In the genomic region with DNA sequence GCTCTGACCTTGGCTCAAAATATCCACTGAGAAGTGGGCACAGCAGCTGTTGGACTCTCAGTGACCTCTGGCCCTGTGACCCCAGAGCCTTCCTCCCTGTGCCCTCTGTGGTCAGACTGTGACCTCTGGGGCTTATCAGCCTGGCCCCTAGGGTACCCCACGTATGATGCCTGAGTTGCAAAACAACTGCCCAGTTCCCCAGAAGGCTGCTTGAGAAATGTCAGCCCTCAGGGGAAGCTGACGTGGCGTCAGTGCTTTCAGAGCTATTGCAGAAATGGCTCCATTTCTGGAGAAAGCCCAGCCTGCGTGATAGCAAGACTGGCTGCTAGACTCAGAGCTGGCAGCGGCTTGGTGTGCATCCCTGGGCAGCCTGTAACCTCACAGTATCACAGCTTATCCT, we compare ENCODE assay signal across 11 cellular contexts. TPM values are rescaled to one million over a fixed set of nuclear protein-coding genes. Genes with fewer than 3 reads are reported as not detected.
DNase-seq lines count a peak whose midpoint lies in the region; ATAC-seq and TF ChIP-seq lines count a peak whose summit lies in the region.
"Had no signal": no experiment of that assay in that cellular context is flagged by ENCODE, and none has a peak within 500 bp of the region (broad histone marks: within the 10 kb centered on the region; RNA-seq: fewer than 3 reads in every experiment).

No MANE protein-coding gene starts in this region.

- no peaks in the 10 kb centered on the region for H3K9me3 ChIP-seq in neuronal stem cell (replicated peaks in 1 of 2; ENCODE audit: control insufficient read depth in 2 of 2, insufficient read depth in 1 of 2, low read depth in 1 of 2, low read length in 2 of 2)
- H3K9me3 ChIP-seq in esophagus muscularis mucosa = no peaks in the 10 kb centered on the region

- no peak overlapping the region for H2AFZ ChIP-seq in neuronal stem cell (ENCODE audit: low read length)

- no peaks in the 10 kb centered on the region for H3K36me3 ChIP-seq in neuronal stem cell (replicated peaks in 1 of 2; ENCODE audit: control insufficient read depth in 2 of 2, insufficient read depth in 2 of 2, low read length in 2 of 2)
- H3K36me3 ChIP-seq in esophagus muscularis mucosa = no peaks in the 10 kb centered on the region

- H3K4me1 ChIP-seq in neuronal stem cell (ENCODE audit: control insufficient read depth in 2 of 2, insufficient read depth in 1 of 2, low read depth in 1 of 2, low read length in 2 of 2) (peaks cover 0 to 9% of the 10 kb centered on the region in 2 donors), esophagus muscularis mucosa (peaks cover 3 to 7% (median 4%) of the 10 kb centered on the region in 4 donors)

- no peak overlapping the region for H3K9ac ChIP-seq in neuronal stem cell (ENCODE audit: low read depth, low read length, poor library complexity)

- WGBS in neuronal stem cell (ENCODE audit: extremely low coverage in 2 of 2, insufficient read length in 2 of 2, insufficient replicate concordance in 1 of 2), 2 donors = no CpG with 5 or more reads among the region's 5 CpGs
- WGBS in esophagus muscularis mucosa = 54% methylated on average over 5 of the region's 5 CpGs

- H4K91ac ChIP-seq in neuronal stem cell (ENCODE audit: low read depth, low read length, poor library complexity) = no peak overlapping the region

- H3K79me1 ChIP-seq in neuronal stem cell (ENCODE audit: low read depth, low read length) = no peaks in the 10 kb centered on the region

- no peak overlapping the region for H3K4me3 ChIP-seq in neuronal stem cell (ENCODE audit: low read length in 2 of 2)
- no peak overlapping the region for H3K4me3 ChIP-seq in esophagus muscularis mucosa
- H3K4me3 ChIP-seq: skin epidermis had no signal

- peak; percentile 98 for DNase-seq in CD1c-positive myeloid dendritic cell (ENCODE audit: extremely low spot score)
- DNase-seq in RWPE1 (ENCODE audit: low spot score) = peak; percentile 64
- DNase-seq in fibroblast of peridontal ligament (ENCODE audit: extremely low read depth) = peak; percentile 99
- no peak for DNase-seq in neuronal stem cell (ENCODE audit: low spot score)
- no peak for DNase-seq in esophagus muscularis mucosa (ENCODE audit: extremely low spot score)
- DNase-seq in GM13977 (ENCODE audit: low spot score) = no peak
- DNase-seq in activated CD4-positive, alpha-beta T cell treated with anti-CD3 and anti-CD28 coated beads, Interleukin-2, amount 10 ng/mL, durations not matched to agents 7 days and 5 days = no peak
- DNase-seq: Calu3, NCI-H1436 treated with DMSO at 0.1 percent for 48 hours had no signal

- TF ChIP-seq EP300 in esophagus muscularis mucosa (IDR thresholded peaks at IDR 0.05) = no peak

- H2BK5ac ChIP-seq in neuronal stem cell (ENCODE audit: low read length) = no peak overlapping the region

- peaks cover under 1% of the 10 kb centered on the region for H3K27me3 Mint-ChIP-seq in activated CD4-positive, alpha-beta T cell treated with anti-CD3 and anti-CD28 coated beads, Interleukin-2, amount 10 ng/mL, durations not matched to agents 7 days and 5 days

- H3K27ac Mint-ChIP-seq in activated CD4-positive, alpha-beta T cell treated with anti-CD3 and anti-CD28 coated beads, Interleukin-2, amount 10 ng/mL, durations not matched to agents 7 days and 5 days = no peak overlapping the region

- no peak for ATAC-seq in HG03039 (IDR thresholded peaks at IDR 0.05; ENCODE audit: unreplicated experiment)

- no peaks in the 10 kb centered on the region for H3K4me1 Mint-ChIP-seq in activated CD4-positive, alpha-beta T cell treated with anti-CD3 and anti-CD28 coated beads, Interleukin-2, amount 10 ng/mL, durations not matched to agents 7 days and 5 days

- no peaks in the 10 kb centered on the region for H3K9me3 Mint-ChIP-seq in activated CD4-positive, alpha-beta T cell treated with anti-CD3 and anti-CD28 coated beads, Interleukin-2, amount 10 ng/mL, durations not matched to agents 7 days and 5 days

- no peak overlapping the region for H3K23ac ChIP-seq in neuronal stem cell (ENCODE audit: low read depth, low read length, poor library complexity)

- no peak overlapping the region for H2AK5ac ChIP-seq in neuronal stem cell (ENCODE audit: low read depth, low read length)

- POLR2A ChIA-PET in RWPE1 (lab: Yijun Ruan, JAX; ENCODE audit: low non-redundant PET) = no interaction called here
- POLR2A ChIA-PET in activated CD4-positive, alpha-beta T cell treated with anti-CD3 and anti-CD28 coated beads, Interleukin-2, amount 10 ng/mL, durations not matched to agents 7 days and 5 days (lab: Charles Lee) = no interaction called here

- peak overlapping the region; percentile 7; the same call in 1 of the 2 replicates for H3K27ac ChIP-seq in RWPE1
- H3K27ac ChIP-seq in neuronal stem cell (replicated peaks; ENCODE audit: low read length) = no peak overlapping the region
- H3K27ac ChIP-seq in esophagus muscularis mucosa (replicated peaks in 1 of 4) = no peak overlapping the region

- H2BK120ac ChIP-seq in neuronal stem cell (ENCODE audit: low read depth, low read length) = no peak overlapping the region

- no peak for TF ChIP-seq CTCF in RWPE1 (conservative IDR thresholded peaks at IDR 0.05; ENCODE audit: low read depth)
- no peak for TF ChIP-seq CTCF in esophagus muscularis mucosa (IDR thresholded peaks at IDR 0.05)
- no peak for TF ChIP-seq CTCF in GM13977 (IDR thresholded peaks at IDR 0.05; ENCODE audit: extremely low read depth, insufficient read depth, missing control alignments)

- in situ Hi-C loops in GM13977 (cut with MboI; ENCODE audit: low pct_unique_long_range_greater_than_20kb, low sequenced_read_pairs, unreplicated experiment) = no loop called here

- no peak for TF ChIP-seq POLR2A in esophagus muscularis mucosa (IDR thresholded peaks at IDR 0.05; ENCODE audit: low read depth)

- H3K14ac ChIP-seq in neuronal stem cell (ENCODE audit: low read length) = no peak overlapping the region

- intact Hi-C loops in esophagus muscularis mucosa (cut with DNase I) = no loop called here

- H2BK15ac ChIP-seq in neuronal stem cell (ENCODE audit: low read length) = no peak overlapping the region

- H3K27me3 ChIP-seq in neuronal stem cell (ENCODE audit: control insufficient read depth in 3 of 3, insufficient read depth in 3 of 3, low read depth in 1 of 3, low read length in 3 of 3) (no peaks in the 10 kb centered on the region), esophagus muscularis mucosa (peaks cover 0 to 8% (median 0%) of the 10 kb centered on the region in 4 donors)

- H3K4ac ChIP-seq in neuronal stem cell (ENCODE audit: low read length) = no peak overlapping the region

- no peak overlapping the region for H4K8ac ChIP-seq in neuronal stem cell (ENCODE audit: low read depth, low read length)

- H3K4me2 ChIP-seq in neuronal stem cell (ENCODE audit: insufficient read depth, low read length, poor library complexity, severe bottlenecking) = no peak overlapping the region

- no peak overlapping the region for H3K4me3 Mint-ChIP-seq in activated CD4-positive, alpha-beta T cell treated with anti-CD3 and anti-CD28 coated beads, Interleukin-2, amount 10 ng/mL, durations not matched to agents 7 days and 5 days

- H2BK12ac ChIP-seq in neuronal stem cell (ENCODE audit: low read length) = no peak overlapping the region

- peak overlapping the region; percentile 12 for H3K18ac ChIP-seq in neuronal stem cell (ENCODE audit: low read length)

- CTCF ChIA-PET in RWPE1 (lab: Yijun Ruan, JAX) = interaction anchor here (0.7 to 2.3 kb wide), 6 partner anchors 23 to 802 kb away, joined by 3 to 14 read pairs (median 3); no protein-coding TSS in a partner anchor
- CTCF ChIA-PET in activated CD4-positive, alpha-beta T cell treated with anti-CD3 and anti-CD28 coated beads, Interleukin-2, amount 10 ng/mL, durations not matched to agents 7 days and 5 days (lab: Charles Lee) = interaction anchor here (0.9 to 1.5 kb wide), 2 partner anchors 16 to 21 kb away, joined by 3 to 5 read pairs; no protein-coding TSS in a partner anchor

- H3K36me3 Mint-ChIP-seq in activated CD4-positive, alpha-beta T cell treated with anti-CD3 and anti-CD28 coated beads, Interleukin-2, amount 10 ng/mL, durations not matched to agents 7 days and 5 days (ENCODE audit: low read depth) = no peaks in the 10 kb centered on the region

RNA-seq across cellular contexts. Expression of a gene that starts 31.5 kb away (rescaled TPM):
- 0.46 TPM for polyA plus RNA-seq in neuronal stem cell (2013, experiment 1 of 2)
- polyA plus RNA-seq in neuronal stem cell (2013, experiment 2 of 2) = 0.39 TPM
- total RNA-seq in esophagus muscularis mucosa = 100 to 1,000 TPM; 170 to 385 (median 212) TPM
- total RNA-seq in activated CD4-positive, alpha-beta T cell treated with anti-CD3 and anti-CD28 coated beads, Interleukin-2, amount 10 ng/mL, durations not matched to agents 7 days and 5 days = under 1 TPM; 0.07 to 0.21 TPM

Comparison
In these comparisons a context has a peak if more than half of its experiments do, and no peak if none do; other contexts are left out.
1. DNase-seq: peak in CD1c-positive myeloid dendritic cell (single experiment), RWPE1 (single experiment) and fibroblast of peridontal ligament (single experiment); none in neuronal stem cell (single experiment), esophagus muscularis mucosa (single experiment), GM13977 (single experiment) and activated CD4-positive, alpha-beta T cell treated with anti-CD3 and anti-CD28 coated beads, Interleukin-2, amount 10 ng/mL, durations not matched to agents 7 days and 5 days (single experiment).
2. RNA of a gene that starts 31.5 kb away (total RNA-seq): 170 to 385 TPM in esophagus muscularis mucosa; 0.07 to 0.21 TPM in activated CD4-positive, alpha-beta T cell treated with anti-CD3 and anti-CD28 coated beads, Interleukin-2, amount 10 ng/mL, durations not matched to agents 7 days and 5 days; every median in the first group is over 100 times any median in the second.